In the genomic region with DNA sequence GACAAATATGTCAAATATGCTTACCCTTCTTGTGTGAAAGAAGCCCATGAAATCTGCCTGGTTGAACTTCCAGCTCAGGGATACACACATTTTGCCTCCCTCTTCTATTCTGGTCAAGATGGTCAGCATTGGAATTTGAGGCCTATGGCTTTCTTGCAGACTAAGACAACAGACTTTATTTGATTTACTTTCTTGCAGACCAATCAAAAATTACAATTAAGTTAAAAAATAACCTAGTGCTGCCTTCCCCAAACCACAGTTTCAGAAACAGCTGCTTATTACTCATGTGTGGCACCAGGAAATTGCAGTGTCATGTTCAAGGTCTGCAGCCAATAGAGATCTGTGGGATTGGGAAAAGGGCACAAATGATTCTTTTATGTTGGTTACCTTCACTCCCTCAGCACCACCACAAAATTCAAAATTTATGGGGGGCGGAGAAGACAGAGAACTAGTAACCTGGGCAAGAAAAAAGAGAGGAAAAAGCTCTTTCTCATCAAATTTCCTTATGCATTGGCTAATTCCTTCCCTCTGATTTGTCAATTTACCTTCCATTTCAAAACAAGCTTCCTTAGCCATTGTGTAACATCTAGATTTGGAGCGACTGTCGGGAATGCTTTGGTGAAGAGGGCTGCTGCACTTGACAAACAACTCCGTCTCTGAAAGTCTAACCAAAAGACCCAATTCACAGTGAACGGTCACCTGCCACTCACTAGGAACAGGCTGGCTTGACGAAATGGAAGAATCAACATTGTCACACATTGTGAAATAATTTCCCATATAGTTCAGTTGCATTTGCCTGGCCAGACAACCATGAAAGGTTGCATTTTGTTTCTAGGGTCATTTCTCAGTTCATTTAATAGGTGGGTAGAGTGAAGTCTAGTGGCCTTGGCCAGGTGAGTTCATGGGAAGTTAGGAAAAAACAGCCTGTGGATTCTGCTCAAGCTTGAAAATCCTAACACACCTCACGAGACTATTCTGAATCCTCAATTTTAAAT, we compare ENCODE assay signal across 1 cellular context.
TF ChIP-seq lines count a peak whose summit lies in the region.

No MANE protein-coding gene starts in this region.

TF ChIP-seq in HepG2, 621 proteins besides CTCF, POLR2A, EP300 and RAD21 (continued from another document and continues in another):
- TF ChIP-seq, protein P1, sequence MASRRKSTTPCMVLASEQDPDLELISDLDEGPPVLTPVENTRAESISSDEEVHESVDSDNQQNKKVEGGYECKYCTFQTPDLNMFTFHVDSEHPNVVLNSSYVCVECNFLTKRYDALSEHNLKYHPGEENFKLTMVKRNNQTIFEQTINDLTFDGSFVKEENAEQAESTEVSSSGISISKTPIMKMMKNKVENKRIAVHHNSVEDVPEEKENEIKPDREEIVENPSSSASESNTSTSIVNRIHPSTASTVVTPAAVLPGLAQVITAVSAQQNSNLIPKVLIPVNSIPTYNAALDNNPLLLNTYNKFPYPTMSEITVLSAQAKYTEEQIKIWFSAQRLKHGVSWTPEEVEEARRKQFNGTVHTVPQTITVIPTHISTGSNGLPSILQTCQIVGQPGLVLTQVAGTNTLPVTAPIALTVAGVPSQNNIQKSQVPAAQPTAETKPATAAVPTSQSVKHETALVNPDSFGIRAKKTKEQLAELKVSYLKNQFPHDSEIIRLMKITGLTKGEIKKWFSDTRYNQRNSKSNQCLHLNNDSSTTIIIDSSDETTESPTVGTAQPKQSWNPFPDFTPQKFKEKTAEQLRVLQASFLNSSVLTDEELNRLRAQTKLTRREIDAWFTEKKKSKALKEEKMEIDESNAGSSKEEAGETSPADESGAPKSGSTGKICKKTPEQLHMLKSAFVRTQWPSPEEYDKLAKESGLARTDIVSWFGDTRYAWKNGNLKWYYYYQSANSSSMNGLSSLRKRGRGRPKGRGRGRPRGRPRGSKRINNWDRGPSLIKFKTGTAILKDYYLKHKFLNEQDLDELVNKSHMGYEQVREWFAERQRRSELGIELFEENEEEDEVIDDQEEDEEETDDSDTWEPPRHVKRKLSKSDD (CRISPR knock-in tag; IDR thresholded peaks at IDR 0.05; ENCODE audit: low read depth), result peak; percentile 92
- TF ChIP-seq, protein P2, sequence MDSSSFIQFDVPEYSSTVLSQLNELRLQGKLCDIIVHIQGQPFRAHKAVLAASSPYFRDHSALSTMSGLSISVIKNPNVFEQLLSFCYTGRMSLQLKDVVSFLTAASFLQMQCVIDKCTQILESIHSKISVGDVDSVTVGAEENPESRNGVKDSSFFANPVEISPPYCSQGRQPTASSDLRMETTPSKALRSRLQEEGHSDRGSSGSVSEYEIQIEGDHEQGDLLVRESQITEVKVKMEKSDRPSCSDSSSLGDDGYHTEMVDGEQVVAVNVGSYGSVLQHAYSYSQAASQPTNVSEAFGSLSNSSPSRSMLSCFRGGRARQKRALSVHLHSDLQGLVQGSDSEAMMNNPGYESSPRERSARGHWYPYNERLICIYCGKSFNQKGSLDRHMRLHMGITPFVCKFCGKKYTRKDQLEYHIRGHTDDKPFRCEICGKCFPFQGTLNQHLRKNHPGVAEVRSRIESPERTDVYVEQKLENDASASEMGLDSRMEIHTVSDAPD (CRISPR knock-in tag; IDR thresholded peaks at IDR 0.05), result peak; percentile 100
- 0 out of 2 replicates have a peak, but pooled peaks have one; percentile 45 for TF ChIP-seq ZNF557 (CRISPR knock-in tag; IDR thresholded peaks at IDR 0.05)
- TF ChIP-seq ZNF232 (CRISPR knock-in tag; IDR thresholded peaks at IDR 0.05; ENCODE audit: borderline replicate concordance), result peak; percentile 94
- TF ChIP-seq RXRB (CRISPR knock-in tag; IDR thresholded peaks at IDR 0.05; ENCODE audit: borderline replicate concordance), result peak; percentile 95
- 0 out of 2 replicates have a peak, but pooled peaks have one; percentile 55 for TF ChIP-seq ZNF589 (CRISPR knock-in tag; conservative IDR thresholded peaks at IDR 0.05)
- TF ChIP-seq NONO (IDR thresholded peaks at IDR 0.05), result no peak
- peak; percentile 97 for TF ChIP-seq NONO (CRISPR knock-in tag; conservative IDR thresholded peaks at IDR 0.05)
- no peak for TF ChIP-seq WIZ (CRISPR knock-in tag; IDR thresholded peaks at IDR 0.05)
- TF ChIP-seq ZBTB7B (CRISPR knock-in tag; IDR thresholded peaks at IDR 0.05), result peak; percentile 80; the same call in 1 of the 2 replicates
- TF ChIP-seq, protein P3, sequence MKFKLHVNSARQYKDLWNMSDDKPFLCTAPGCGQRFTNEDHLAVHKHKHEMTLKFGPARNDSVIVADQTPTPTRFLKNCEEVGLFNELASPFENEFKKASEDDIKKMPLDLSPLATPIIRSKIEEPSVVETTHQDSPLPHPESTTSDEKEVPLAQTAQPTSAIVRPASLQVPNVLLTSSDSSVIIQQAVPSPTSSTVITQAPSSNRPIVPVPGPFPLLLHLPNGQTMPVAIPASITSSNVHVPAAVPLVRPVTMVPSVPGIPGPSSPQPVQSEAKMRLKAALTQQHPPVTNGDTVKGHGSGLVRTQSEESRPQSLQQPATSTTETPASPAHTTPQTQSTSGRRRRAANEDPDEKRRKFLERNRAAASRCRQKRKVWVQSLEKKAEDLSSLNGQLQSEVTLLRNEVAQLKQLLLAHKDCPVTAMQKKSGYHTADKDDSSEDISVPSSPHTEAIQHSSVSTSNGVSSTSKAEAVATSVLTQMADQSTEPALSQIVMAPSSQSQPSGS (CRISPR knock-in tag; IDR thresholded peaks at IDR 0.05), result peak; percentile 92
- TF ChIP-seq NRL (CRISPR knock-in tag; IDR thresholded peaks at IDR 0.05; ENCODE audit: borderline replicate concordance), result no peak
- peak; percentile 93 for TF ChIP-seq ZNF3 (CRISPR knock-in tag; IDR thresholded peaks at IDR 0.05)
- TF ChIP-seq, protein P4, sequence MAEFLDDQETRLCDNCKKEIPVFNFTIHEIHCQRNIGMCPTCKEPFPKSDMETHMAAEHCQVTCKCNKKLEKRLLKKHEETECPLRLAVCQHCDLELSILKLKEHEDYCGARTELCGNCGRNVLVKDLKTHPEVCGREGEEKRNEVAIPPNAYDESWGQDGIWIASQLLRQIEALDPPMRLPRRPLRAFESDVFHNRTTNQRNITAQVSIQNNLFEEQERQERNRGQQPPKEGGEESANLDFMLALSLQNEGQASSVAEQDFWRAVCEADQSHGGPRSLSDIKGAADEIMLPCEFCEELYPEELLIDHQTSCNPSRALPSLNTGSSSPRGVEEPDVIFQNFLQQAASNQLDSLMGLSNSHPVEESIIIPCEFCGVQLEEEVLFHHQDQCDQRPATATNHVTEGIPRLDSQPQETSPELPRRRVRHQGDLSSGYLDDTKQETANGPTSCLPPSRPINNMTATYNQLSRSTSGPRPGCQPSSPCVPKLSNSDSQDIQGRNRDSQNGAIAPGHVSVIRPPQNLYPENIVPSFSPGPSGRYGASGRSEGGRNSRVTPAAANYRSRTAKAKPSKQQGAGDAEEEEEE (CRISPR knock-in tag; IDR thresholded peaks at IDR 0.05; ENCODE audit: borderline replicate concordance), result no peak; the same call in 1 of the 2 replicates
- TF ChIP-seq, protein P5, sequence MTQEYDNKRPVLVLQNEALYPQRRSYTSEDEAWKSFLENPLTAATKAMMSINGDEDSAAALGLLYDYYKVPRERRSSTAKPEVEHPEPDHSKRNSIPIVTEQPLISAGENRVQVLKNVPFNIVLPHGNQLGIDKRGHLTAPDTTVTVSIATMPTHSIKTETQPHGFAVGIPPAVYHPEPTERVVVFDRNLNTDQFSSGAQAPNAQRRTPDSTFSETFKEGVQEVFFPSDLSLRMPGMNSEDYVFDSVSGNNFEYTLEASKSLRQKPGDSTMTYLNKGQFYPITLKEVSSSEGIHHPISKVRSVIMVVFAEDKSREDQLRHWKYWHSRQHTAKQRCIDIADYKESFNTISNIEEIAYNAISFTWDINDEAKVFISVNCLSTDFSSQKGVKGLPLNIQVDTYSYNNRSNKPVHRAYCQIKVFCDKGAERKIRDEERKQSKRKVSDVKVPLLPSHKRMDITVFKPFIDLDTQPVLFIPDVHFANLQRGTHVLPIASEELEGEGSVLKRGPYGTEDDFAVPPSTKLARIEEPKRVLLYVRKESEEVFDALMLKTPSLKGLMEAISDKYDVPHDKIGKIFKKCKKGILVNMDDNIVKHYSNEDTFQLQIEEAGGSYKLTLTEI (CRISPR knock-in tag; conservative IDR thresholded peaks at IDR 0.05), result no peak
- TF ChIP-seq ZNF558 (CRISPR knock-in tag; IDR thresholded peaks at IDR 0.05; ENCODE audit: borderline replicate concordance), result peak; percentile 79; the same call in 1 of the 2 replicates
- TF ChIP-seq, protein P6, sequence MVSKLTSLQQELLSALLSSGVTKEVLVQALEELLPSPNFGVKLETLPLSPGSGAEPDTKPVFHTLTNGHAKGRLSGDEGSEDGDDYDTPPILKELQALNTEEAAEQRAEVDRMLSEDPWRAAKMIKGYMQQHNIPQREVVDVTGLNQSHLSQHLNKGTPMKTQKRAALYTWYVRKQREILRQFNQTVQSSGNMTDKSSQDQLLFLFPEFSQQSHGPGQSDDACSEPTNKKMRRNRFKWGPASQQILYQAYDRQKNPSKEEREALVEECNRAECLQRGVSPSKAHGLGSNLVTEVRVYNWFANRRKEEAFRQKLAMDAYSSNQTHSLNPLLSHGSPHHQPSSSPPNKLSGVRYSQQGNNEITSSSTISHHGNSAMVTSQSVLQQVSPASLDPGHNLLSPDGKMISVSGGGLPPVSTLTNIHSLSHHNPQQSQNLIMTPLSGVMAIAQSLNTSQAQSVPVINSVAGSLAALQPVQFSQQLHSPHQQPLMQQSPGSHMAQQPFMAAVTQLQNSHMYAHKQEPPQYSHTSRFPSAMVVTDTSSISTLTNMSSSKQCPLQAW (CRISPR knock-in tag; IDR thresholded peaks at IDR 0.05), result peak; percentile 98
- TF ChIP-seq ZSCAN25 (CRISPR knock-in tag; IDR thresholded peaks at IDR 0.05), result peak; percentile 49; the same call in 1 of the 2 replicates
- peak; percentile 84 for TF ChIP-seq ZEB1 (IDR thresholded peaks at IDR 0.05; ENCODE audit: insufficient replicate concordance, low read depth)
- no peak; the same call in 1 of the 2 replicates for TF ChIP-seq ZNF607 (CRISPR knock-in tag; IDR thresholded peaks at IDR 0.05; ENCODE audit: borderline replicate concordance)
- TF ChIP-seq, protein P7, sequence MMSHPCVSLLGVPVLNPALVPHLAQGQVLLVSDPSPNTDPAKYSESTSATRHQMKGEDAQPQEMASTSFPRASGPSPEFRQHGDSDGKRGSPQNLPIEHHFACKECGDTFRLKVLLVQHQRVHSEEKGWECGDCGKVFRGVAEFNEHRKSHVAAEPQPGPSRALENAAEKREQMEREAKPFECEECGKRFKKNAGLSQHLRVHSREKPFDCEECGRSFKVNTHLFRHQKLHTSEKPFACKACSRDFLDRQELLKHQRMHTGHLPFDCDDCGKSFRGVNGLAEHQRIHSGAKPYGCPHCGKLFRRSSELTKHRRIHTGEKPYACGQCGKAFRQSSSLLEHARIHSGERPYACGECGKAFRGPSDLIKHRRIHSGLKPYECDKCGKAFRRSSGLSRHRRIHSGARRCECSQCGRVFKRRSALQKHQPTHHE (CRISPR knock-in tag; IDR thresholded peaks at IDR 0.05; ENCODE audit: borderline replicate concordance), result peak; percentile 87; the same call in 1 of the 2 replicates
- TF ChIP-seq ZNF629 (CRISPR knock-in tag; conservative IDR thresholded peaks at IDR 0.05), result peak; percentile 61
- TF ChIP-seq, protein P8, sequence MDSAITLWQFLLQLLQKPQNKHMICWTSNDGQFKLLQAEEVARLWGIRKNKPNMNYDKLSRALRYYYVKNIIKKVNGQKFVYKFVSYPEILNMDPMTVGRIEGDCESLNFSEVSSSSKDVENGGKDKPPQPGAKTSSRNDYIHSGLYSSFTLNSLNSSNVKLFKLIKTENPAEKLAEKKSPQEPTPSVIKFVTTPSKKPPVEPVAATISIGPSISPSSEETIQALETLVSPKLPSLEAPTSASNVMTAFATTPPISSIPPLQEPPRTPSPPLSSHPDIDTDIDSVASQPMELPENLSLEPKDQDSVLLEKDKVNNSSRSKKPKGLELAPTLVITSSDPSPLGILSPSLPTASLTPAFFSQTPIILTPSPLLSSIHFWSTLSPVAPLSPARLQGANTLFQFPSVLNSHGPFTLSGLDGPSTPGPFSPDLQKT (CRISPR knock-in tag; IDR thresholded peaks at IDR 0.05; ENCODE audit: borderline replicate concordance), result no peak
- TF ChIP-seq KLF6 (CRISPR knock-in tag; IDR thresholded peaks at IDR 0.05), result peak; percentile 90; the same call in 1 of the 2 replicates
- no peak for TF ChIP-seq ZNF572 (CRISPR knock-in tag; IDR thresholded peaks at IDR 0.05)
- peak; percentile 92 for TF ChIP-seq REPIN1 (CRISPR knock-in tag; IDR thresholded peaks at IDR 0.05; ENCODE audit: borderline replicate concordance, low read depth)
- TF ChIP-seq CBX5 (CRISPR knock-in tag; IDR thresholded peaks at IDR 0.05; ENCODE audit: borderline replicate concordance), result peak; percentile 99
- TF ChIP-seq ZNF274 (CRISPR knock-in tag; IDR thresholded peaks at IDR 0.05), result no peak
- peak; percentile 94 for TF ChIP-seq HMG20B (CRISPR knock-in tag; conservative IDR thresholded peaks at IDR 0.05)
- TF ChIP-seq, protein P9, sequence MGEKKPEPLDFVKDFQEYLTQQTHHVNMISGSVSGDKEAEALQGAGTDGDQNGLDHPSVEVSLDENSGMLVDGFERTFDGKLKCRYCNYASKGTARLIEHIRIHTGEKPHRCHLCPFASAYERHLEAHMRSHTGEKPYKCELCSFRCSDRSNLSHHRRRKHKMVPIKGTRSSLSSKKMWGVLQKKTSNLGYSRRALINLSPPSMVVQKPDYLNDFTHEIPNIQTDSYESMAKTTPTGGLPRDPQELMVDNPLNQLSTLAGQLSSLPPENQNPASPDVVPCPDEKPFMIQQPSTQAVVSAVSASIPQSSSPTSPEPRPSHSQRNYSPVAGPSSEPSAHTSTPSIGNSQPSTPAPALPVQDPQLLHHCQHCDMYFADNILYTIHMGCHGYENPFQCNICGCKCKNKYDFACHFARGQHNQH (CRISPR knock-in tag; IDR thresholded peaks at IDR 0.05), result peak; percentile 99
- TF ChIP-seq, protein P10, sequence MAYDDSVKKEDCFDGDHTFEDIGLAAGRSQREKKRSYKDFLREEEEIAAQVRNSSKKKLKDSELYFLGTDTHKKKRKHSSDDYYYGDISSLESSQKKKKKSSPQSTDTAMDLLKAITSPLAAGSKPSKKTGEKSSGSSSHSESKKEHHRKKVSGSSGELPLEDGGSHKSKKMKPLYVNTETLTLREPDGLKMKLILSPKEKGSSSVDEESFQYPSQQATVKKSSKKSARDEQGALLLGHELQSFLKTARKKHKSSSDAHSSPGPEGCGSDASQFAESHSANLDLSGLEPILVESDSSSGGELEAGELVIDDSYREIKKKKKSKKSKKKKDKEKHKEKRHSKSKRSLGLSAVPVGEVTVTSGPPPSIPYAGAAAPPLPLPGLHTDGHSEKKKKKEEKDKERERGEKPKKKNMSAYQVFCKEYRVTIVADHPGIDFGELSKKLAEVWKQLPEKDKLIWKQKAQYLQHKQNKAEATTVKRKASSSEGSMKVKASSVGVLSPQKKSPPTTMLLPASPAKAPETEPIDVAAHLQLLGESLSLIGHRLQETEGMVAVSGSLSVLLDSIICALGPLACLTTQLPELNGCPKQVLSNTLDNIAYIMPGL (CRISPR knock-in tag; IDR thresholded peaks at IDR 0.05; ENCODE audit: borderline replicate concordance in 1 of 2, low read depth in 1 of 2), result peak; percentile 23 to 38; a peak in 3 of 4 replicates
- TF ChIP-seq, protein P11, sequence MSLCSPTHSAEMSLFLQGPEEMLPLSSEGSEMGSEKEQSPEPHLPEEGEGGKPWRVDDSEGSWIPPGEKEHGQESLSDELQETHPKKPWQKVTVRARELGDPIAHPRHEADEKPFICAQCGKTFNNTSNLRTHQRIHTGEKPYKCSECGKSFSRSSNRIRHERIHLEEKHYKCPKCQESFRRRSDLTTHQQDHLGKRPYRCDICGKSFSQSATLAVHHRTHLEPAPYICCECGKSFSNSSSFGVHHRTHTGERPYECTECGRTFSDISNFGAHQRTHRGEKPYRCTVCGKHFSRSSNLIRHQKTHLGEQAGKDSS (CRISPR knock-in tag; IDR thresholded peaks at IDR 0.05; ENCODE audit: borderline replicate concordance, low read depth), result no peak; the same call in 1 of the 2 replicates
- peak; percentile 62; the same call in 1 of the 2 replicates for TF ChIP-seq GATAD1 (CRISPR knock-in tag; IDR thresholded peaks at IDR 0.05)
- peak; percentile 90 for TF ChIP-seq MIXL1 (CRISPR knock-in tag; IDR thresholded peaks at IDR 0.05)
